In the genomic region with DNA sequence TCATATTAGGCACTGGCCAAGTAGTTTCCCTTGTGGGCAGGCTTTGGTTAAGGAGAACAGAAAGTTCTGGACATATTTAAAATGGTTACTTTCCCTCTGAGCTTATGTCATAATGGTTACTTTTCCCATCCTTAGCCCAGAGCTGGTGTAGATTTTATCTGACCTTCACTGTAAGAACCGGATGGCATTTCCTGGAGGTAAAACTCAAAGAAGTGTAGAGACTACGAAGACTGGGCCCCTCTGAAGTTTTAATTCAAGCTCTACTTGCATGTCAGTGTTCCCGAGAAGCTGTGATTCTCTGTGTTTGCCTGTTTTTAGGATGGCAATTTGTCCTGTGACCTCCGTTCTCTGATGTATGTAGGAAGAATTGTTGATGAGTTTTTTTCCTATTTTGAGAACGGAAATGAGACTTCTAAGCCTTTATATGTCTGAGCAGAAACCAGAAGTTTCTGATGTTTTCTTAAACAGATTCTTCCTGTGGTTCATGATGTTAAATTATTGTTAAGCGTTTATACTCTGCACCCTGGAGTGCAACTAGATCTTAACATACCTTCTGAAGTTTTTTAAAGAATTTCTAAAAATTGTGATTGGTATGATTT, we compare ENCODE assay signal across 1 cellular context.
TF ChIP-seq lines count a peak whose summit lies in the region.

No MANE protein-coding gene starts in this region.

TF ChIP-seq in WTC11, 78 proteins besides CTCF, POLR2A, EP300 and RAD21 (continued from another document):
- no peak for TF ChIP-seq FOXP4 (CRISPR knock-in tag; IDR thresholded peaks at IDR 0.05)
- no peak for TF ChIP-seq TEAD4 (CRISPR knock-in tag; IDR thresholded peaks at IDR 0.05)
- no peak for TF ChIP-seq NR2C2 (CRISPR knock-in tag; IDR thresholded peaks at IDR 0.05)
- TF ChIP-seq STAT6 (CRISPR knock-in tag; conservative IDR thresholded peaks at IDR 0.05; ENCODE audit: low read depth), result no peak
- no peak for TF ChIP-seq GRHL2 (CRISPR knock-in tag; IDR thresholded peaks at IDR 0.05; ENCODE audit: insufficient replicate concordance, severe bottlenecking)
- TF ChIP-seq ZNF671 (CRISPR knock-in tag; IDR thresholded peaks at IDR 0.05), result no peak
- TF ChIP-seq, protein P1, sequence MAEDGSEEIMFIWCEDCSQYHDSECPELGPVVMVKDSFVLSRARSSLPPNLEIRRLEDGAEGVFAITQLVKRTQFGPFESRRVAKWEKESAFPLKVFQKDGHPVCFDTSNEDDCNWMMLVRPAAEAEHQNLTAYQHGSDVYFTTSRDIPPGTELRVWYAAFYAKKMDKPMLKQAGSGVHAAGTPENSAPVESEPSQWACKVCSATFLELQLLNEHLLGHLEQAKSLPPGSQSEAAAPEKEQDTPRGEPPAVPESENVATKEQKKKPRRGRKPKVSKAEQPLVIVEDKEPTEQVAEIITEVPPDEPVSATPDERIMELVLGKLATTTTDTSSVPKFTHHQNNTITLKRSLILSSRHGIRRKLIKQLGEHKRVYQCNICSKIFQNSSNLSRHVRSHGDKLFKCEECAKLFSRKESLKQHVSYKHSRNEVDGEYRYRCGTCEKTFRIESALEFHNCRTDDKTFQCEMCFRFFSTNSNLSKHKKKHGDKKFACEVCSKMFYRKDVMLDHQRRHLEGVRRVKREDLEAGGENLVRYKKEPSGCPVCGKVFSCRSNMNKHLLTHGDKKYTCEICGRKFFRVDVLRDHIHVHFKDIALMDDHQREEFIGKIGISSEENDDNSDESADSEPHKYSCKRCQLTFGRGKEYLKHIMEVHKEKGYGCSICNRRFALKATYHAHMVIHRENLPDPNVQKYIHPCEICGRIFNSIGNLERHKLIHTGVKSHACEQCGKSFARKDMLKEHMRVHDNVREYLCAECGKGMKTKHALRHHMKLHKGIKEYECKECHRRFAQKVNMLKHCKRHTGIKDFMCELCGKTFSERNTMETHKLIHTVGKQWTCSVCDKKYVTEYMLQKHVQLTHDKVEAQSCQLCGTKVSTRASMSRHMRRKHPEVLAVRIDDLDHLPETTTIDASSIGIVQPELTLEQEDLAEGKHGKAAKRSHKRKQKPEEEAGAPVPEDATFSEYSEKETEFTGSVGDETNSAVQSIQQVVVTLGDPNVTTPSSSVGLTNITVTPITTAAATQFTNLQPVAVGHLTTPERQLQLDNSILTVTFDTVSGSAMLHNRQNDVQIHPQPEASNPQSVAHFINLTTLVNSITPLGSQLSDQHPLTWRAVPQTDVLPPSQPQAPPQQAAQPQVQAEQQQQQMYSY (CRISPR knock-in tag; IDR thresholded peaks at IDR 0.05), result no peak
- no peak for TF ChIP-seq AFF4 (CRISPR knock-in tag; IDR thresholded peaks at IDR 0.05; ENCODE audit: borderline replicate concordance)
- TF ChIP-seq MXD4 (CRISPR knock-in tag; IDR thresholded peaks at IDR 0.05; ENCODE audit: borderline replicate concordance), result no peak
TF ChIP-seq in WTC11: peak in this region for 0.
